In genomic region chr14:35398095-35398584, GRCh38 we compare ENCODE assay signal across 10 cellular contexts. TPM values are rescaled to one million over a fixed set of nuclear protein-coding genes. Genes with fewer than 3 reads are reported as not detected.
A peak's percentile ranks its signal among the peaks of the same experiment; 100 is the strongest.
DNase-seq lines count a peak whose midpoint lies in the region; ATAC-seq and TF ChIP-seq lines count a peak whose summit lies in the region.
"Had no signal": no experiment of that assay in that cellular context is flagged by ENCODE, and none has a peak within 500 bp of the region (broad histone marks: within the 10 kb centered on the region; RNA-seq: fewer than 3 reads in every experiment).

No MANE protein-coding gene starts in this region.

- H3K4me3 Mint-ChIP-seq in activated CD8-positive, alpha-beta T cell treated with anti-CD3 and anti-CD28 coated beads for 36 hours: no peak overlapping the region
- H3K4me3 Mint-ChIP-seq in activated CD8-positive, alpha-beta T cell treated with anti-CD3 and anti-CD28 coated beads, Interleukin-2, amount 10 ng/mL, durations not matched to agents 7 days and 5 days: no peak overlapping the region
- H3K4me3 Mint-ChIP-seq in type B pancreatic cell (no peak overlapping the region), neural progenitor cell (no peak overlapping the region)
- H3K4me3 Mint-ChIP-seq: T-helper 2 cell treated with Interferon-gamma antibody and Interleukin-4, amounts not matched to agents 5 μg/mL and 100 μg/mL, for 36 hours had no signal

- H3K4me3 ChIP-seq in body of pancreas (no peak overlapping the region), liver (ENCODE audit: low read depth in 1 of 3, low read length in 3 of 3) (no peak overlapping the region), neural progenitor cell (no peak overlapping the region)
- H3K4me3 ChIP-seq: BLaER1 had no signal

- no peaks in the 10 kb centered on the region for H3K27me3 ChIP-seq in body of pancreas
- H3K27me3 ChIP-seq in liver (ENCODE audit: control insufficient read depth in 4 of 4, insufficient read depth in 4 of 4, low read length in 3 of 4): no peaks in the 10 kb centered on the region
- H3K27me3 ChIP-seq in neural progenitor cell: no peaks in the 10 kb centered on the region
- H3K27me3 ChIP-seq: BLaER1 had no signal

- no peaks in the 10 kb centered on the region for H3K9me3 Mint-ChIP-seq in activated CD8-positive, alpha-beta T cell treated with anti-CD3 and anti-CD28 coated beads for 36 hours
- H3K9me3 Mint-ChIP-seq in activated CD8-positive, alpha-beta T cell treated with anti-CD3 and anti-CD28 coated beads, Interleukin-2, amount 10 ng/mL, durations not matched to agents 7 days and 5 days (ENCODE audit: insufficient read depth): no peaks in the 10 kb centered on the region
- H3K9me3 Mint-ChIP-seq in type B pancreatic cell (no peaks in the 10 kb centered on the region), neural progenitor cell (no peaks in the 10 kb centered on the region)
- H3K9me3 Mint-ChIP-seq: T-helper 2 cell treated with Interferon-gamma antibody and Interleukin-4, amounts not matched to agents 5 μg/mL and 100 μg/mL, for 36 hours had no signal

- H3K4me1 Mint-ChIP-seq in activated CD8-positive, alpha-beta T cell treated with anti-CD3 and anti-CD28 coated beads for 36 hours (ENCODE audit: low read depth): peaks cover 35% of the 10 kb centered on the region
- peaks cover 49% of the 10 kb centered on the region for H3K4me1 Mint-ChIP-seq in activated CD8-positive, alpha-beta T cell treated with anti-CD3 and anti-CD28 coated beads, Interleukin-2, amount 10 ng/mL, durations not matched to agents 7 days and 5 days (ENCODE audit: low read depth)
- H3K4me1 Mint-ChIP-seq in type B pancreatic cell (ENCODE audit: unreplicated experiment): peaks cover 32% of the 10 kb centered on the region
- peaks cover 12% of the 10 kb centered on the region for H3K4me1 Mint-ChIP-seq in neural progenitor cell

- peaks cover 18 to 22% of the 10 kb centered on the region in 2 donors for H3K36me3 ChIP-seq in body of pancreas (replicated peaks in 1 of 2; ENCODE audit: insufficient read depth in 1 of 2, low read depth in 2 of 2)
- peaks cover 14 to 31% (median 23%) of the 10 kb centered on the region in 4 donors for H3K36me3 ChIP-seq in liver (ENCODE audit: control insufficient read depth in 4 of 4, insufficient read depth in 3 of 4, low read depth in 1 of 4, low read length in 3 of 4)
- no peaks in the 10 kb centered on the region for H3K36me3 ChIP-seq in neural progenitor cell

- POLR2A ChIA-PET in activated CD8-positive, alpha-beta T cell treated with anti-CD3 and anti-CD28 coated beads for 36 hours (lab: Charles Lee): interaction anchor here (1.0 to 1.4 kb wide), 4 partner anchors 30 to 106 kb away, joined by 3 to 6 read pairs (median 4); partner anchors contain the start of gene PSMA6
- POLR2A ChIA-PET in activated CD8-positive, alpha-beta T cell treated with anti-CD3 and anti-CD28 coated beads, Interleukin-2, amount 10 ng/mL, durations not matched to agents 7 days and 5 days (lab: Charles Lee): interaction anchor here (1.0 to 1.8 kb wide), 3 partner anchors 30 to 111 kb away, joined by 3 to 8 read pairs (median 4); no protein-coding TSS in a partner anchor

- CTCF ChIA-PET in activated CD8-positive, alpha-beta T cell treated with anti-CD3 and anti-CD28 coated beads for 36 hours (lab: Charles Lee): interaction anchor here (1.0 to 1.6 kb wide), 3 partner anchors 30 to 106 kb away, joined by 3 to 4 read pairs (median 3); partner anchors contain the start of gene PSMA6
- CTCF ChIA-PET in activated CD8-positive, alpha-beta T cell treated with anti-CD3 and anti-CD28 coated beads, Interleukin-2, amount 10 ng/mL, durations not matched to agents 7 days and 5 days (lab: Charles Lee): interaction anchor here (0.7 to 1.1 kb wide), 2 partner anchors 65 to 171 kb away, joined by 3 read pairs; no protein-coding TSS in a partner anchor

- H3K27ac Mint-ChIP-seq in activated CD8-positive, alpha-beta T cell treated with anti-CD3 and anti-CD28 coated beads for 36 hours: peak overlapping the region; percentile 43
- no peak overlapping the region for H3K27ac Mint-ChIP-seq in activated CD8-positive, alpha-beta T cell treated with anti-CD3 and anti-CD28 coated beads, Interleukin-2, amount 10 ng/mL, durations not matched to agents 7 days and 5 days
- H3K27ac Mint-ChIP-seq in type B pancreatic cell (peak overlapping the region; percentile 82), neural progenitor cell (no peak overlapping the region)

- no peaks in the 10 kb centered on the region for H3K9me3 ChIP-seq in body of pancreas
- H3K9me3 ChIP-seq in liver (ENCODE audit: control insufficient read depth in 4 of 4, low read length in 3 of 4): no peaks in the 10 kb centered on the region
- H3K9me3 ChIP-seq in neural progenitor cell (ENCODE audit: low read depth): no peaks in the 10 kb centered on the region
- H3K9me3 ChIP-seq: BLaER1 had no signal

- no peak for DNase-seq in activated CD8-positive, alpha-beta T cell treated with anti-CD3 and anti-CD28 coated beads for 36 hours
- DNase-seq in activated CD8-positive, alpha-beta T cell treated with anti-CD3 and anti-CD28 coated beads, Interleukin-2, amount 10 ng/mL, durations not matched to agents 7 days and 5 days: no peak
- DNase-seq in body of pancreas (no peak), type B pancreatic cell (ENCODE audit: extremely low spot score, unreplicated experiment) (no peak), neural progenitor cell (ENCODE audit: low spot score) (no peak), SHP77 treated with DMSO at 0.1 percent for 48 hours (lab: John Stamatoyannopoulos, UW) (no peak)

- H3K27me3 Mint-ChIP-seq in activated CD8-positive, alpha-beta T cell treated with anti-CD3 and anti-CD28 coated beads for 36 hours: no peaks in the 10 kb centered on the region
- H3K27me3 Mint-ChIP-seq in activated CD8-positive, alpha-beta T cell treated with anti-CD3 and anti-CD28 coated beads, Interleukin-2, amount 10 ng/mL, durations not matched to agents 7 days and 5 days (ENCODE audit: low read depth): no peaks in the 10 kb centered on the region
- H3K27me3 Mint-ChIP-seq in type B pancreatic cell: no peaks in the 10 kb centered on the region
- peaks cover 5% of the 10 kb centered on the region for H3K27me3 Mint-ChIP-seq in neural progenitor cell (ENCODE audit: insufficient read depth, low read depth)

- H3K9ac ChIP-seq in liver (ENCODE audit: low read depth in 1 of 2, low read length in 2 of 2): peak overlapping the region in 1 of 2 donors; percentile 4
- no peak overlapping the region for H3K9ac ChIP-seq in neural progenitor cell
- H3K9ac ChIP-seq: BLaER1 had no signal

- H3K27ac ChIP-seq in body of pancreas (peak overlapping the region; percentile 51 to 100 (median 58)), liver (ENCODE audit: low read depth in 1 of 2, low read length in 2 of 2) (peak overlapping the region; percentile 84 to 91), neural progenitor cell (no peak overlapping the region)
- H3K27ac ChIP-seq: BLaER1 had no signal

- TF ChIP-seq RAD21 in liver (IDR thresholded peaks at IDR 0.05): peak in 1 of 2 donors; percentile 10

- peaks cover 4% of the 10 kb centered on the region for H3F3A ChIP-seq in neural progenitor cell (ENCODE audit: low read depth)

- no peak overlapping the region for H2AFZ ChIP-seq in neural progenitor cell (replicated peaks)

- intact Hi-C loops in activated CD8-positive, alpha-beta T cell treated with anti-CD3 and anti-CD28 coated beads for 36 hours (cut with micrococcal nuclease): no loop called here
- intact Hi-C loops in body of pancreas (cut with DNase I): no loop called here

- ATAC-seq in activated CD8-positive, alpha-beta T cell treated with anti-CD3 and anti-CD28 coated beads for 36 hours: no peak
- no peak for ATAC-seq in activated CD8-positive, alpha-beta T cell treated with anti-CD3 and anti-CD28 coated beads, Interleukin-2, amount 10 ng/mL, durations not matched to agents 7 days and 5 days
- ATAC-seq in body of pancreas (no peak), HG02571 (IDR thresholded peaks at IDR 0.05; ENCODE audit: unreplicated experiment) (no peak)

- H3K4me1 ChIP-seq in body of pancreas (peaks cover 43% of the 10 kb centered on the region), liver (ENCODE audit: control insufficient read depth in 4 of 4, insufficient read depth in 4 of 4, low read length in 3 of 4) (peaks cover 1 to 35% (median 11%) of the 10 kb centered on the region in 4 donors), neural progenitor cell (no peaks in the 10 kb centered on the region)

- H3K4me2 ChIP-seq in neural progenitor cell: no peak overlapping the region
- H3K4me2 ChIP-seq: BLaER1 had no signal

- 30 to 39% methylated on average over 3 of the region's 3 CpGs for WGBS in body of pancreas, 2 donors
- WGBS in liver: 45% methylated on average over 3 of the region's 3 CpGs

- no peak for TF ChIP-seq POLR2A in body of pancreas (IDR thresholded peaks at IDR 0.05)

- peaks cover 37% of the 10 kb centered on the region for H3K36me3 Mint-ChIP-seq in activated CD8-positive, alpha-beta T cell treated with anti-CD3 and anti-CD28 coated beads for 36 hours (ENCODE audit: low read depth)
- H3K36me3 Mint-ChIP-seq in activated CD8-positive, alpha-beta T cell treated with anti-CD3 and anti-CD28 coated beads, Interleukin-2, amount 10 ng/mL, durations not matched to agents 7 days and 5 days (ENCODE audit: low read depth): peaks cover 40% of the 10 kb centered on the region
- H3K36me3 Mint-ChIP-seq in type B pancreatic cell (peaks cover 15% of the 10 kb centered on the region), neural progenitor cell (peaks cover 9% of the 10 kb centered on the region)

- H3K79me2 ChIP-seq in neural progenitor cell (ENCODE audit: low read depth): peaks cover 4% of the 10 kb centered on the region

- H4K20me1 ChIP-seq in neural progenitor cell (ENCODE audit: low read depth): peaks cover 9% of the 10 kb centered on the region

- no peak for TF ChIP-seq CTCF in activated CD8-positive, alpha-beta T cell treated with anti-CD3 and anti-CD28 coated beads for 36 hours (IDR thresholded peaks at IDR 0.05)
- no peak for TF ChIP-seq CTCF in body of pancreas (IDR thresholded peaks at IDR 0.05)
- no peak for TF ChIP-seq CTCF in liver (IDR thresholded peaks at IDR 0.05; ENCODE audit: low read depth, low read length, missing input control)
- TF ChIP-seq CTCF in type B pancreatic cell (conservative IDR thresholded peaks at IDR 0.05): no peak
- TF ChIP-seq CTCF in neural progenitor cell (IDR thresholded peaks at IDR 0.05): no peak

TF ChIP-seq in liver, 16 proteins besides CTCF, POLR2A, EP300 and RAD21 (continues in another document):
- TF ChIP-seq NR2F2 (IDR thresholded peaks at IDR 0.05): peak; percentile 24
- peak; percentile 61 for TF ChIP-seq MAX (IDR thresholded peaks at IDR 0.05)

RNA-seq across cellular contexts. Expression of gene NFKBIA, which starts 6.4 kb away (rescaled TPM):
- 100 to 1,000 TPM; 218 to 227 TPM for total RNA-seq in activated CD8-positive, alpha-beta T cell treated with anti-CD3 and anti-CD28 coated beads for 36 hours
- total RNA-seq in activated CD8-positive, alpha-beta T cell treated with anti-CD3 and anti-CD28 coated beads, Interleukin-2, amount 10 ng/mL, durations not matched to agents 7 days and 5 days: 10 to 100 TPM; 56.1 to 56.8 TPM
- 100 to 1,000 TPM; 330 to 345 TPM for total RNA-seq in body of pancreas
- 100 to 1,000 TPM in 1 of 2 donors, 10 to 100 TPM in 1; 46.9 to 120 TPM for total RNA-seq in liver
- polyA plus RNA-seq in liver: 100 to 1,000 TPM in 1 of 2 donors, 10 to 100 TPM in 1; 52.9 to 204 TPM
- 63.4 and 132 TPM in 2 replicates for total RNA-seq in type B pancreatic cell (ENCODE audit: low replicate concordance)
- total RNA-seq in neural progenitor cell (ENCODE audit: low replicate concordance): 26.4 and 31.6 TPM in 2 replicates

Comparison
In these comparisons a context has a peak if more than half of its experiments do, and no peak if none do; other contexts are left out.
1. H3K27ac Mint-ChIP-seq: peak in activated CD8-positive, alpha-beta T cell treated with anti-CD3 and anti-CD28 coated beads for 36 hours (single experiment) and type B pancreatic cell (single experiment); none in activated CD8-positive, alpha-beta T cell treated with anti-CD3 and anti-CD28 coated beads, Interleukin-2, amount 10 ng/mL, durations not matched to agents 7 days and 5 days (single experiment) and neural progenitor cell (single experiment).